In genomic region chr13:50017819-50018218, GRCh38 we compare ENCODE assay signal across 19 cellular contexts. TPM values are rescaled to one million over a fixed set of nuclear protein-coding genes. Genes with fewer than 3 reads are reported as not detected.
"Had no signal": no experiment of that assay in that cellular context is flagged by ENCODE, and none has a peak within 500 bp of the region (broad histone marks: within the 10 kb centered on the region; RNA-seq: fewer than 3 reads in every experiment).

No MANE protein-coding gene starts in this region.

- H3K27me3 ChIP-seq: gastrocnemius medialis, sigmoid colon, SJSA1 had no signal

- H3K4me1 ChIP-seq: prostate gland, SJSA1 had no signal

- H3K9me3 Mint-ChIP-seq: activated CD8-positive, alpha-beta T cell treated with anti-CD3 and anti-CD28 coated beads for 36 hours; nephron progenitor cell; stimulated activated memory B cell treated with anti-CD40 and anti-IgM and Interleukin-4, amounts not matched to agents 10 μg/mL and 1 μg/mL and 100 μg/mL, for 72 hours had no signal

- H3K27ac Mint-ChIP-seq: activated CD4-positive, alpha-beta T cell treated with anti-CD3 and anti-CD28 coated beads for 36 hours; activated CD8-positive, alpha-beta T cell treated with anti-CD3 and anti-CD28 coated beads for 36 hours; activated naive CD8-positive, alpha-beta T cell; nephron progenitor cell; stimulated activated memory B cell treated with anti-CD40 and anti-IgM and Interleukin-4, amounts not matched to agents 10 μg/mL and 1 μg/mL and 100 μg/mL, for 72 hours had no signal

- H3K4me3 Mint-ChIP-seq: activated CD4-positive, alpha-beta T cell treated with anti-CD3 and anti-CD28 coated beads for 36 hours; activated CD8-positive, alpha-beta T cell treated with anti-CD3 and anti-CD28 coated beads for 36 hours; activated naive CD8-positive, alpha-beta T cell; activated T-cell treated with anti-CD3 and anti-CD28 coated beads, Interleukin-2, amount 50 U/mL, for 72 hours; nephron progenitor cell; stimulated activated memory B cell treated with anti-CD40 and anti-IgM and Interleukin-4, amounts not matched to agents 10 μg/mL and 1 μg/mL and 100 μg/mL, for 72 hours had no signal

- H3K27ac ChIP-seq: prostate gland, SJSA1 had no signal

- H3K36me3 ChIP-seq: prostate gland had no signal

- ATAC-seq: activated CD8-positive, alpha-beta T cell treated with anti-CD3 and anti-CD28 coated beads for 36 hours; gastrocnemius medialis; stimulated activated memory B cell treated with anti-CD40 and anti-IgM and Interleukin-4, amounts not matched to agents 10 μg/mL and 1 μg/mL and 100 μg/mL, for 72 hours had no signal

- H3K4me3 ChIP-seq: gastrocnemius medialis, prostate gland, sigmoid colon, SJSA1 had no signal

- H3K9me3 ChIP-seq: gastrocnemius medialis, prostate gland, sigmoid colon, SJSA1 had no signal

- H3K27me3 Mint-ChIP-seq: activated CD4-positive, alpha-beta T cell treated with anti-CD3 and anti-CD28 coated beads for 36 hours; activated CD8-positive, alpha-beta T cell treated with anti-CD3 and anti-CD28 coated beads for 36 hours; activated naive CD8-positive, alpha-beta T cell; stimulated activated memory B cell treated with anti-CD40 and anti-IgM and Interleukin-4, amounts not matched to agents 10 μg/mL and 1 μg/mL and 100 μg/mL, for 72 hours had no signal

- DNase-seq: activated CD4-positive, alpha-beta T cell treated with anti-CD3 and anti-CD28 coated beads for 36 hours; activated CD8-positive, alpha-beta T cell treated with anti-CD3 and anti-CD28 coated beads for 36 hours; activated gamma-delta T cell treated with Interleukin-2 at 50 U/mL for 16 hours; activated T-cell treated with anti-CD3 and anti-CD28 coated beads, Interleukin-2, amount 50 U/mL, for 72 hours; anterior cingulate cortex; gastrocnemius medialis; hippocampal formation; mesendoderm; nephron progenitor cell; occipital lobe; sigmoid colon; stimulated activated CD4-positive, alpha-beta T cell treated with anti-CD3 and anti-CD28 coated beads, Interleukin-12 subunit alpha, Interleukin-12 subunit beta, amount 100 ng/mL, for 4 hours; stimulated activated CD4-positive, alpha-beta T cell treated with anti-CD3 and anti-CD28 coated beads, Interleukin-2, amount 100 ng/mL, for 48 hours had no signal

RNA-seq across cellular contexts. Expression of gene KCNRG, which starts 2.6 kb away (rescaled TPM):
- total RNA-seq: kidney epithelial cell; T-helper 1 cell treated with Interleukin-12 subunit alpha and Interleukin-12 subunit beta and Interleukin-4 antibody, amounts not matched to agents 30 ng/mL and 1 ng/mL, for 36 hours had no signal
